Comparison of ENCODE assay signal across 7 cellular contexts in the genomic region with DNA sequence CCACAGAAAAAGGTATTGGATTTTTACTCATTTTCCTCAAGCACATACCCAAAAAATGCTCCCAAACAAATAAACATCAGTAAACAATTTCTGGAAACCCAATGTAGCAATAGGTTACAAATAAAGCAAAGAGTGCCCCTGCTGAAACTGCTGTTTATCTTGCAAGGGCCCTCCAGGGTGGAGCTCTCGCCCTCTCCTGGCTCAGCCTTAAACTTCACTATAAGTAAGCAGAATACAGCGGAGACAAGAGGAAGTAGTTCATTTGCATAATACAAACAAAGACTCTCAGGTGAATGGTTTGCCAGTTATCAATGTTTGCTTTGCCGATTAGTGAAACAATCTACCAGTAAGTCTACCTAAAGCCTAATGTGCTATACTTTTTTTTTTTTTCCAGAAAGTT.
DNase-seq lines count a peak whose midpoint lies in the region; ATAC-seq and TF ChIP-seq lines count a peak whose summit lies in the region.

No MANE protein-coding gene starts in this region.

- peak; percentile 34 for TF ChIP-seq CTCF in kidney epithelial cell (IDR thresholded peaks at IDR 0.05; ENCODE audit: insufficient read depth, low read length, poor library complexity, severe bottlenecking)

- in situ Hi-C loops in HAP-1 (cut with MboI; ENCODE audit: low sequenced_read_pairs): no loop called here

- no peaks in the 10 kb centered on the region for H3K27me3 ChIP-seq in HAP-1 (ENCODE audit: low read depth)
- H3K27me3 ChIP-seq in kidney epithelial cell (ENCODE audit: control insufficient read depth, insufficient read depth, low read length): no peaks in the 10 kb centered on the region

- ATAC-seq in GM18511 (IDR thresholded peaks at IDR 0.05; ENCODE audit: unreplicated experiment): peak; percentile 85
- no peak for ATAC-seq in stimulated activated naive CD8-positive, alpha-beta T cell treated with anti-CD3 and anti-CD28 coated beads, Interleukin-15, Interleukin-2, amounts not matched to agents 100 U/mL and 50 U/mL, for 24 hours

- peaks cover 3% of the 10 kb centered on the region; the same call in 1 of the 2 replicates for H3K9me3 ChIP-seq in HAP-1

- peak; percentile 16 to 44 for DNase-seq in HAP-1 (ENCODE audit: low spot score in 2 of 2)
- DNase-seq in NCI-H460 (ENCODE audit: extremely low read depth, low read depth): peak; percentile 12
- DNase-seq in kidney epithelial cell (ENCODE audit: low read depth): no peak
- DNase-seq in stimulated activated naive CD8-positive, alpha-beta T cell treated with anti-CD3 and anti-CD28 coated beads, Interleukin-15, Interleukin-2, amounts not matched to agents 100 U/mL and 50 U/mL, for 24 hours: no peak
- no peak for DNase-seq in KG1 (lab: John Stamatoyannopoulos, UW)
- no peak for DNase-seq in cortex of kidney (lab: John Stamatoyannopoulos, UW)

- no peaks in the 10 kb centered on the region for H3K4me1 ChIP-seq in HAP-1

- H3K4me3 ChIP-seq in HAP-1 (no peak overlapping the region), kidney epithelial cell (ENCODE audit: low read depth, low read length) (no peak overlapping the region)

- H3K36me3 ChIP-seq in HAP-1 (replicated peaks): no peaks in the 10 kb centered on the region
- H3K36me3 ChIP-seq in kidney epithelial cell (ENCODE audit: control insufficient read depth, insufficient read depth, low read length): no peaks in the 10 kb centered on the region

Comparison
In these comparisons a context has a peak if more than half of its experiments do, and no peak if none do; other contexts are left out.
1. DNase-seq: peak in HAP-1 (2 of 2) and NCI-H460 (single experiment); none in kidney epithelial cell (single experiment), stimulated activated naive CD8-positive, alpha-beta T cell treated with anti-CD3 and anti-CD28 coated beads, Interleukin-15, Interleukin-2, amounts not matched to agents 100 U/mL and 50 U/mL, for 24 hours (single experiment), KG1 (single experiment) and cortex of kidney (single experiment).